In the genomic region with DNA sequence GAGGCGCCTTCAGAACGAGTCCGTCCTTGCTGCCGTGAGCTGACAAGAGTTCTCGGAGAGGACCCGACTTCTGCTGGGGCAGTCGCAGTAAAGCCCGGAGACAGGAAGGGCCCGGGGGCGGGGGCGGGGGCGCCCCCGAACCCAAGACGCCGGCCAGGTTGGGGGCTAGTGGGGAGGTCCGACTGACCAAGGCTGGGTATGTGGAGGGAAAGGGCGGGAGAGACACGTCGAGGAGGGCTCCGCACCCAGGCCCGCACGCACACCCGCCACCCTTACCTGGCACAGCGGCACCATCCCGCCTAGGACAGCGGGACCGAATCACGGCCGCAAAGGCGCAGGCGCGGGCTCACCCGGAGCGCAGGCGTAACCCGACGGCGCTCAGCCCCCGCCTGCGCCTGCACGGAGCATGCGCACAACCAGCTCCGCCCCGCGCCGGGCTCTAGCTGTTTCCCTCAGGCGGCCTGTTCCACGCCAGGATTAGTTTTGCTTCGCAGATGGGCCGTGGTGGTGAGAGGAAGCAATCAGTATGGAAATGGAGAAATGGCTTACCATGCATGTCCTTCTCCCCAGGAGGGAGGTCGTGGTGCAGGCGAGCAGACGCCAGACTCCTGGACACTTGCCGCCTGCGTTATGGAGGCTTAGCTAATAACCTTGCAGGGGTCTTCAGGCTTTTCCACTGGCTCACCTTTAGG, we compare ENCODE assay signal across 8 cellular contexts. TPM values are rescaled to one million over a fixed set of nuclear protein-coding genes. Genes with fewer than 3 reads are reported as not detected.
DNase-seq lines count a peak whose midpoint lies in the region; ATAC-seq and TF ChIP-seq lines count a peak whose summit lies in the region.

A gene with protein sequence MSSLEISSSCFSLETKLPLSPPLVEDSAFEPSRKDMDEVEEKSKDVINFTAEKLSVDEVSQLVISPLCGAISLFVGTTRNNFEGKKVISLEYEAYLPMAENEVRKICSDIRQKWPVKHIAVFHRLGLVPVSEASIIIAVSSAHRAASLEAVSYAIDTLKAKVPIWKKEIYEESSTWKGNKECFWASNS (minus strand): TSS at position 322 of the 692 bp plus-strand sequence. CDS start 2,583 bp downstream, outside the sequence.

- H3K4me3 Mint-ChIP-seq in immature natural killer cell: peak within 1 kb of the TSS; percentile 90 to 97 (median 95)

- H3K36me3 Mint-ChIP-seq in immature natural killer cell: peaks cover 0 to 11% (median 0%) of the 10 kb centered on the region in 3 donors

- no peak for TF ChIP-seq CTCF in AG09319 (IDR thresholded peaks at IDR 0.05; ENCODE audit: low read depth, low read length)

- peaks cover 0 to 1% (median 0%) of the 10 kb centered on the region in 3 donors for H3K27me3 Mint-ChIP-seq in immature natural killer cell (ENCODE audit: low read depth in 3 of 3)

- H3K27ac ChIP-seq in caudate nucleus (ENCODE audit: low read depth, low read length): peak within 1 kb of the TSS; percentile 92

- H3K9me3 Mint-ChIP-seq in immature natural killer cell: no peaks in the 10 kb centered on the region

- H3K27ac Mint-ChIP-seq in immature natural killer cell: peak within 1 kb of the TSS; percentile 77 to 95 (median 91)

- peaks cover 27 to 55% of the 10 kb centered on the region in 2 donors for H3K4me1 Mint-ChIP-seq in immature natural killer cell

- peak; percentile 95 for ATAC-seq in GM19035 (IDR thresholded peaks at IDR 0.05; ENCODE audit: unreplicated experiment)
- peak; percentile 97 for ATAC-seq in HG03342 (IDR thresholded peaks at IDR 0.05; ENCODE audit: unreplicated experiment)

- DNase-seq in AG09319 (ENCODE audit: extremely low read depth, low read depth) (peak; percentile 78), NCI-H345 treated with DMSO at 0.1 percent for 48 hours (lab: John Stamatoyannopoulos, UW; ENCODE audit: unreplicated experiment) (peak; percentile 85), caudate nucleus (lab: John Stamatoyannopoulos, UW) (peak in 60 of 61 donors; percentile 24 to 92 (median 81)), immature natural killer cell (peak; percentile 88 to 91 (median 91)), smooth muscle cell of the brain vasculature (ENCODE audit: low read depth, low spot score) (peak; percentile 65)
- DNase-seq in activated CD4-positive, CD25-positive, alpha-beta regulatory T cell (lab: John Stamatoyannopoulos, UW): peak; percentile 75 to 83 (median 80)

RNA-seq across cellular contexts. Expression of the gene that starts here (rescaled TPM):
- polyA plus RNA-seq in immature natural killer cell: 10 to 100 TPM; 33.3 to 59.9 (median 40.7) TPM

Comparison
In these comparisons a context has a peak if more than half of its experiments do, and no peak if none do; other contexts are left out.
1. Peak in every context shown above with its lines: DNase-seq, ATAC-seq and H3K27ac ChIP-seq.